32 cellular contexts compared by ENCODE assay signal in genomic region chr13:43861863-43862262, GRCh38.
"Had no signal": no experiment of that assay in that cellular context is flagged by ENCODE, and none has a peak within 500 bp of the region (broad histone marks: within the 10 kb centered on the region; RNA-seq: fewer than 3 reads in every experiment).

No MANE protein-coding gene starts in this region.

- H3K27ac ChIP-seq: ascending aorta, cardiac muscle cell, SJCRH30, SK-N-MC, VCaP had no signal

- H3K4me3 ChIP-seq: ascending aorta, cardiac muscle cell, SJCRH30, SK-N-MC had no signal

- ATAC-seq: activated T-cell treated with anti-CD3 and anti-CD28 coated beads, Interleukin-2, amount 50 U/mL, for 4 hours; Panc1; T-cell; T-helper 17 cell had no signal

- DNase-seq: activated B cell treated with CpG ODN at 0.5 μM for 24 hours; activated CD4-positive, alpha-beta memory T cell treated with anti-CD3 and anti-CD28 coated beads for 36 hours; activated CD4-positive, alpha-beta T cell treated with anti-CD3 and anti-CD28 coated beads for 4 hours; activated CD4-positive, alpha-beta T cell treated with anti-CD3 and anti-CD28 coated beads, Interleukin-2, amount 50 U/mL, for 1 hour; activated CD4-positive, CD25-positive, alpha-beta regulatory T cell treated with anti-CD3 and anti-CD28 coated beads, Interleukin-2, amount 50 U/mL, for 72 hours; activated CD8-positive, alpha-beta memory T cell treated with anti-CD3 and anti-CD28 coated beads, Interleukin-2, amount 50 U/mL, for 4 hours; activated gamma-delta T cell treated with Interleukin-2 at 50 U/mL for 16 hours; activated naive CD4-positive, alpha-beta T cell treated with anti-CD3 and anti-CD28 coated beads, Interleukin-2, amount 10 ng/mL, durations not matched to agents 7 days and 5 days; activated naive CD8-positive, alpha-beta T cell treated with anti-CD3 and anti-CD28 coated beads for 36 hours; activated T-cell treated with anti-CD3 and anti-CD28 coated beads for 4 hours; activated T-cell treated with anti-CD3 and anti-CD28 coated beads, Interleukin-2, amount 50 U/mL, for 4 hours; amygdala; NCI-H1092 treated with DMSO at 0.1 percent for 48 hours; NCI-H1417; NCI-H146; NCI-H187; NCI-H2029 treated with DMSO at 0.1 percent for 48 hours; NCI-H2171 treated with DMSO at 0.1 percent for 48 hours; NCI-H2227 treated with DMSO at 0.1 percent for 48 hours; NCI-H446 treated with DMSO at 0.1 percent for 48 hours; NCI-H524; NCI-H69; NCI-H82; SHP77; SJCRH30; T-cell; T-helper 17 cell had no signal
